ENCODE assay signal across 1 cellular context in genomic region chr17:6639651-6640535, GRCh38.
A peak's percentile ranks its signal among the peaks of the same experiment; 100 is the strongest.
TF ChIP-seq lines count a peak whose summit lies in the region.

No MANE protein-coding gene starts in this region.

TF ChIP-seq in H1, 55 proteins besides CTCF, POLR2A, EP300 and RAD21:
- no peak for TF ChIP-seq SIX5 (IDR thresholded peaks at IDR 0.05; ENCODE audit: low read depth, low read length)
- no peak for TF ChIP-seq POLR2AphosphoS5 (IDR thresholded peaks at IDR 0.05; ENCODE audit: low read depth, low read length)
- no peak for TF ChIP-seq MAX (IDR thresholded peaks at IDR 0.05)
- no peak for TF ChIP-seq E2F6 (IDR thresholded peaks at IDR 0.05)
- no peak for TF ChIP-seq TAF1 (IDR thresholded peaks at IDR 0.05; ENCODE audit: low read depth, low read length)
- 0 out of 2 replicates have a peak, but pooled peaks have one; percentile 4 for TF ChIP-seq PHF8 (conservative IDR thresholded peaks at IDR 0.05; ENCODE audit: low read depth, low read length)
